Comparison of ENCODE assay signal across 20 cellular contexts in genomic region chr4:164095313-164096110, GRCh38.
"Had no signal": no experiment of that assay in that cellular context is flagged by ENCODE, and none has a peak within 500 bp of the region (broad histone marks: within the 10 kb centered on the region; RNA-seq: fewer than 3 reads in every experiment).

No MANE protein-coding gene starts in this region.

- H3K4me3 Mint-ChIP-seq: activated CD8-positive, alpha-beta T cell treated with anti-CD3 and anti-CD28 coated beads, Interleukin-2, amount 10 ng/mL, durations not matched to agents 7 days and 5 days; naive thymus-derived CD8-positive, alpha-beta T cell; neural progenitor cell; T-cell; T-helper 2 cell treated with Interferon-gamma antibody and Interleukin-4, amounts not matched to agents 5 μg/mL and 100 μg/mL, for 36 hours had no signal

- H3K4me3 ChIP-seq: ascending aorta, cardiac muscle cell, lung, neural progenitor cell, upper lobe of left lung had no signal

- H3K4me2 ChIP-seq: neural progenitor cell had no signal

- H3K36me3 Mint-ChIP-seq: activated naive CD4-positive, alpha-beta T cell treated with anti-CD3 and anti-CD28 coated beads, Interleukin-2, amount 50 U/mL, for 72 hours; naive thymus-derived CD8-positive, alpha-beta T cell; neural progenitor cell; T-cell had no signal

- DNase-seq: activated CD4-positive, alpha-beta T cell treated with anti-CD3 and anti-CD28 coated beads for 1 hour; activated CD4-positive, alpha-beta T cell treated with anti-CD3 and anti-CD28 coated beads, Interleukin-2, amount 50 U/mL, for 1 hour; activated CD8-positive, alpha-beta T cell treated with anti-CD3 and anti-CD28 coated beads, Interleukin-2, amount 10 ng/mL, durations not matched to agents 7 days and 5 days; activated T-cell treated with anti-CD3 and anti-CD28 coated beads, Interleukin-2, amount 50 U/mL, for 1 hour; effector CD4-positive, alpha-beta T cell; erythroblast; foreskin keratinocyte; naive thymus-derived CD8-positive, alpha-beta T cell; stimulated activated CD4-positive, alpha-beta T cell treated with anti-CD3 and anti-CD28 coated beads, Interleukin-4, amount 100 ng/mL, for 24 hours; stimulated activated naive CD4-positive, alpha-beta T cell treated with Interleukin-2 at 50 U/mL for 16 hours; T-cell; upper lobe of left lung; WERI-Rb-1 had no signal

- H3K36me3 ChIP-seq: ascending aorta, cardiac muscle cell, neural progenitor cell, upper lobe of left lung, WERI-Rb-1 had no signal

- H3K27ac Mint-ChIP-seq: activated CD8-positive, alpha-beta T cell treated with anti-CD3 and anti-CD28 coated beads, Interleukin-2, amount 10 ng/mL, durations not matched to agents 7 days and 5 days; activated naive CD4-positive, alpha-beta T cell treated with anti-CD3 and anti-CD28 coated beads, Interleukin-2, amount 50 U/mL, for 72 hours; naive thymus-derived CD8-positive, alpha-beta T cell; neural progenitor cell; T-cell; T-helper 2 cell treated with Interferon-gamma antibody and Interleukin-4, amounts not matched to agents 5 μg/mL and 100 μg/mL, for 36 hours had no signal

- H3K9me3 Mint-ChIP-seq: activated naive CD4-positive, alpha-beta T cell treated with anti-CD3 and anti-CD28 coated beads, Interleukin-2, amount 50 U/mL, for 72 hours; T-helper 2 cell treated with Interferon-gamma antibody and Interleukin-4, amounts not matched to agents 5 μg/mL and 100 μg/mL, for 36 hours had no signal

- H3K9ac ChIP-seq: neural progenitor cell had no signal

- H3K27me3 Mint-ChIP-seq: T-cell had no signal

- H3K27ac ChIP-seq: ascending aorta, cardiac muscle cell, foreskin keratinocyte, neural progenitor cell, upper lobe of left lung, WERI-Rb-1 had no signal

- H2AFZ ChIP-seq: neural progenitor cell had no signal

- H3K9me3 ChIP-seq: ascending aorta had no signal

- H3K4me1 ChIP-seq: ascending aorta, foreskin keratinocyte, upper lobe of left lung had no signal

- H3K4me1 Mint-ChIP-seq: naive thymus-derived CD8-positive, alpha-beta T cell; T-cell had no signal

- H3K27me3 ChIP-seq: ascending aorta, cardiac muscle cell, foreskin keratinocyte, neural progenitor cell, upper lobe of left lung had no signal

- ATAC-seq: activated CD8-positive, alpha-beta T cell treated with anti-CD3 and anti-CD28 coated beads, Interleukin-2, amount 10 ng/mL, durations not matched to agents 7 days and 5 days; activated naive CD4-positive, alpha-beta T cell treated with anti-CD3 and anti-CD28 coated beads, Interleukin-2, amount 50 U/mL, for 72 hours; foreskin keratinocyte; left lobe of liver; naive thymus-derived CD8-positive, alpha-beta T cell; T-cell had no signal
